Comparison of ENCODE assay signal across 19 cellular contexts in the genomic region with DNA sequence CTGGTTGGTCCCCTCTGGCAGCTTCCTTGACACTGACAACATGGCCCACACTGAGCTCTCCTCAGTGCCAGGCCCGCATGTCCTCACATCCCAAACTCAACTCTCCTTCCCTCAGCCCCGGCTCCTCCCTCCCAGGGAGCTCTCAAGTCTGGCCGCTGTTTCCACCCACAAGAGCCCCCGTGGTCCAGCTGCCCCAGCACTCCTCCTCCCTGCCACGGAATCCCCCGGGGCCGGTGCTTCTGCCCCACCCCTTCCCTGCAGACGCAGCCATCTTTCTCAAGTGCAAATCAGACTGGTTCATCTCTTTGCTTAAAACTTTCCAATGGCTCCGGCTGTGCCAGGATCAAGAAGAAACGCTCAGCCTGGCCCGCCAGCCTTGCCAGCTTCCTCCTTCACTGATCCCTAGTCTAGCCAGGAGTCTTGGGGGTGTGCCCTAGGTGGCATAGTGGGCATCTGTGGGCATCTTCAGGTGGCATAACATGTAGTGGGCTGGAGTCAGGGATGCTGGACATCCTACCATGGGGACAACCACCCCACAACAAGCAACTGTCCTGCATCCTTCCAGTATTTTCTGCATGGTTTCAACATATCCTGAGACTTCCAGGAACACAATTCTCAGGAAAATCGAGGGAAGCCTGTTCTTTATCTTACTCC. TPM values are rescaled to one million over a fixed set of nuclear protein-coding genes. Genes with fewer than 3 reads are reported as not detected.
DNase-seq lines count a peak whose midpoint lies in the region; ATAC-seq, FAIRE-seq and TF ChIP-seq lines count a peak whose summit lies in the region.
"Had no signal": no experiment of that assay in that cellular context is flagged by ENCODE, and none has a peak within 500 bp of the region (broad histone marks: within the 10 kb centered on the region; RNA-seq: fewer than 3 reads in every experiment).

No MANE protein-coding gene starts in this region.

- H3K4me1 ChIP-seq in liver (ENCODE audit: control insufficient read depth in 4 of 4, insufficient read depth in 4 of 4, low read length in 3 of 4): peaks cover 5 to 45% (median 37%) of the 10 kb centered on the region in 4 donors
- peaks cover 28% of the 10 kb centered on the region for H3K4me1 ChIP-seq in HepG2 (ENCODE audit: insufficient read depth, low read length)
- H3K4me1 ChIP-seq in esophagus squamous epithelium: peaks cover 4 to 44% (median 11%) of the 10 kb centered on the region in 3 donors
- peaks cover 27 to 36% of the 10 kb centered on the region in 2 donors for H3K4me1 ChIP-seq in gastrocnemius medialis

- CTCF ChIA-PET in HepG2 (lab: Yijun Ruan, JAX; ENCODE audit: low intra/inter-chr PET ratio, low total read pairs): no interaction called here
- CTCF ChIA-PET in activated CD8-positive, alpha-beta T cell treated with anti-CD3 and anti-CD28 coated beads, Interleukin-2, amount 10 ng/mL, durations not matched to agents 7 days and 5 days (lab: Charles Lee): no interaction called here

- peak overlapping the region; percentile 84 to 94 for H3K27ac ChIP-seq in liver (ENCODE audit: low read depth in 1 of 2, low read length in 2 of 2)
- no peak overlapping the region for H3K27ac ChIP-seq in HepG2 (ENCODE audit: extremely low read length, insufficient read depth, low read length)
- peak overlapping the region; percentile 42 to 72 (median 48) for H3K27ac ChIP-seq in esophagus squamous epithelium
- peak overlapping the region; percentile 84 to 96 (median 89) for H3K27ac ChIP-seq in gastrocnemius medialis
- H3K27ac ChIP-seq: A549 had no signal

- intact Hi-C loops in HepG2 (cut with micrococcal nuclease; ENCODE audit: unreplicated experiment): no loop called here
- intact Hi-C loops in esophagus squamous epithelium (cut with DNase I): no loop called here
- intact Hi-C loops in gastrocnemius medialis (cut with DNase I; ENCODE audit: low total_unique reads): loop anchor here (1.0 to 2.0 kb wide), 2 partner anchors 31 to 51 kb away; a partner anchor contains a TSS

- H3K9ac ChIP-seq in liver (ENCODE audit: low read depth in 1 of 2, low read length in 2 of 2) (no peak overlapping the region), HepG2 (ENCODE audit: insufficient read depth, low read depth, low read length) (no peak overlapping the region)

- H3K36me3 Mint-ChIP-seq in activated CD8-positive, alpha-beta T cell treated with anti-CD3 and anti-CD28 coated beads, Interleukin-2, amount 10 ng/mL, durations not matched to agents 7 days and 5 days (ENCODE audit: low read depth): peaks cover 46% of the 10 kb centered on the region

- no peaks in the 10 kb centered on the region for H3K4me1 Mint-ChIP-seq in activated CD8-positive, alpha-beta T cell treated with anti-CD3 and anti-CD28 coated beads, Interleukin-2, amount 10 ng/mL, durations not matched to agents 7 days and 5 days (ENCODE audit: low read depth)
- H3K4me1 Mint-ChIP-seq: CD8-positive, alpha-beta memory T cell had no signal

- no peaks in the 10 kb centered on the region for H3K27me3 Mint-ChIP-seq in activated CD8-positive, alpha-beta T cell treated with anti-CD3 and anti-CD28 coated beads, Interleukin-2, amount 10 ng/mL, durations not matched to agents 7 days and 5 days (ENCODE audit: low read depth)
- H3K27me3 Mint-ChIP-seq: CD8-positive, alpha-beta memory T cell had no signal

- H3K36me3 ChIP-seq in liver (ENCODE audit: control insufficient read depth in 4 of 4, insufficient read depth in 3 of 4, low read depth in 1 of 4, low read length in 3 of 4) (peaks cover 12 to 40% (median 19%) of the 10 kb centered on the region in 4 donors), HepG2 (replicated peaks in 1 of 2; ENCODE audit: control insufficient read depth in 1 of 2, insufficient read depth in 2 of 2, low read length in 2 of 2) (peaks cover 18 to 45% of the 10 kb centered on the region in 2 experiments), esophagus squamous epithelium (peaks cover 41 to 100% (median 61%) of the 10 kb centered on the region in 3 donors), gastrocnemius medialis (peaks cover 0 to 65% of the 10 kb centered on the region in 2 donors)

- no peak for TF ChIP-seq CTCF in liver (IDR thresholded peaks at IDR 0.05; ENCODE audit: low read depth, low read length, missing input control)
- no peak for TF ChIP-seq CTCF in HepG2 (CRISPR knock-in tag; IDR thresholded peaks at IDR 0.05)
- TF ChIP-seq CTCF in esophagus squamous epithelium (IDR thresholded peaks at IDR 0.05): no peak
- TF ChIP-seq CTCF in gastrocnemius medialis (IDR thresholded peaks at IDR 0.05 in 4 of 5, conservative IDR thresholded peaks at IDR 0.05 in 1 of 5): no peak

- no peak overlapping the region for H3K4me2 ChIP-seq in HepG2 (ENCODE audit: low read depth, low read length)
- H3K4me2 ChIP-seq: A549 had no signal

- no peak overlapping the region for H2AFZ ChIP-seq in HepG2 (ENCODE audit: low read length)

- H3K9me3 Mint-ChIP-seq in activated CD8-positive, alpha-beta T cell treated with anti-CD3 and anti-CD28 coated beads, Interleukin-2, amount 10 ng/mL, durations not matched to agents 7 days and 5 days (ENCODE audit: insufficient read depth): no peaks in the 10 kb centered on the region
- H3K9me3 Mint-ChIP-seq: CD8-positive, alpha-beta memory T cell had no signal

- FAIRE-seq in HepG2 (lab: Jason Lieb, UNC): no peak
- FAIRE-seq: A549 had no signal

- POLR2A ChIA-PET in HepG2 (lab: Yijun Ruan, JAX): no interaction called here
- POLR2A ChIA-PET in activated CD8-positive, alpha-beta T cell treated with anti-CD3 and anti-CD28 coated beads, Interleukin-2, amount 10 ng/mL, durations not matched to agents 7 days and 5 days (lab: Charles Lee): no interaction called here

- no peaks in the 10 kb centered on the region for H3K9me3 ChIP-seq in liver (ENCODE audit: control insufficient read depth in 4 of 4, low read length in 3 of 4)
- H3K9me3 ChIP-seq in HepG2 (ENCODE audit: low read length): no peaks in the 10 kb centered on the region
- H3K9me3 ChIP-seq in esophagus squamous epithelium: no peaks in the 10 kb centered on the region
- H3K9me3 ChIP-seq in gastrocnemius medialis: no peaks in the 10 kb centered on the region
- H3K9me3 ChIP-seq: A549 had no signal

- H3K79me2 ChIP-seq in HepG2 (ENCODE audit: insufficient read depth, low read length): no peaks in the 10 kb centered on the region

- no peak for TF ChIP-seq RAD21 in liver (IDR thresholded peaks at IDR 0.05)
- TF ChIP-seq RAD21 in HepG2 (CRISPR knock-in tag; IDR thresholded peaks at IDR 0.05): no peak

- H3K4me3 ChIP-seq in liver (ENCODE audit: low read depth in 1 of 3, low read length in 3 of 3): no peak overlapping the region
- H3K4me3 ChIP-seq in HepG2 (replicated peaks in 1 of 3; ENCODE audit: insufficient read depth in 1 of 3, low read depth in 2 of 3, low read length in 3 of 3): no peak overlapping the region
- H3K4me3 ChIP-seq in esophagus squamous epithelium: no peak overlapping the region
- H3K4me3 ChIP-seq in gastrocnemius medialis: no peak overlapping the region
- H3K4me3 ChIP-seq: A549 had no signal

- WGBS in liver: 91% methylated on average over 12 of the region's 12 CpGs
- 96% methylated on average over 12 of the region's 12 CpGs for WGBS in HepG2 (ENCODE audit: low lambda C conversion rate)
- 52 to 57% methylated on average over 9 of the region's 12 CpGs for WGBS in esophagus squamous epithelium, 2 donors

- BruUV-seq in HepG2 (replicated peaks; lab: Mats Ljungman, UMichigan): no TSS peak

- DNase-seq in HepG2 (ENCODE audit: low spot score): no peak
- no peak for DNase-seq in esophagus squamous epithelium (lab: John Stamatoyannopoulos, UW)
- DNase-seq in gastrocnemius medialis: peak in 1 of 2 donors; percentile 40
- no peak for DNase-seq in HuH-7.5 (ENCODE audit: low spot score)
- DNase-seq in AG08395 (ENCODE audit: low spot score): no peak
- no peak for DNase-seq in activated CD8-positive, alpha-beta T cell treated with anti-CD3 and anti-CD28 coated beads, Interleukin-2, amount 10 ng/mL, durations not matched to agents 7 days and 5 days
- DNase-seq: CD8-positive, alpha-beta memory T cell; IMR-90; Kasumi-1; NCI-H1105 treated with DMSO at 0.1 percent for 48 hours; NCI-H187 treated with DMSO at 0.1 percent for 48 hours; NCI-H446; NCI-H774; SIG-M5 had no signal

- no peaks in the 10 kb centered on the region for H4K20me1 ChIP-seq in HepG2 (ENCODE audit: insufficient read depth, low read length)

- TF ChIP-seq POLR2A in HepG2 (IDR thresholded peaks at IDR 0.05; ENCODE audit: insufficient read depth in 1 of 2, low read depth in 2 of 2, low read length in 2 of 2): no peak
- TF ChIP-seq POLR2A in esophagus squamous epithelium (IDR thresholded peaks at IDR 0.05): no peak
- no peak for TF ChIP-seq POLR2A in gastrocnemius medialis (IDR thresholded peaks at IDR 0.05)

- no peaks in the 10 kb centered on the region for H3K27me3 ChIP-seq in liver (ENCODE audit: control insufficient read depth in 4 of 4, insufficient read depth in 4 of 4, low read length in 3 of 4)
- H3K27me3 ChIP-seq in HepG2 (ENCODE audit: control insufficient read depth in 1 of 2, insufficient read depth in 2 of 2, low read length in 2 of 2): no peaks in the 10 kb centered on the region
- H3K27me3 ChIP-seq in esophagus squamous epithelium: no peaks in the 10 kb centered on the region
- no peaks in the 10 kb centered on the region for H3K27me3 ChIP-seq in gastrocnemius medialis

- in situ Hi-C loops in HepG2 (cut with HindIII; ENCODE audit: extremely low pct_ligation_motif_present, low pct_unique_long_range_greater_than_20kb) (no loop called here), gastrocnemius medialis (cut with MboI; ENCODE audit: low sequenced_read_pairs in 4 of 4) (no loop called here)

- H3K27ac Mint-ChIP-seq in activated CD8-positive, alpha-beta T cell treated with anti-CD3 and anti-CD28 coated beads, Interleukin-2, amount 10 ng/mL, durations not matched to agents 7 days and 5 days: no peak overlapping the region

- TF ChIP-seq EP300 in HepG2 (IDR thresholded peaks at IDR 0.05; ENCODE audit: low read depth in 2 of 2, low read length in 2 of 2) (no peak), HepG2 (CRISPR knock-in tag; IDR thresholded peaks at IDR 0.05; ENCODE audit: borderline replicate concordance) (no peak)

- no peak overlapping the region for H3K4me3 Mint-ChIP-seq in activated CD8-positive, alpha-beta T cell treated with anti-CD3 and anti-CD28 coated beads, Interleukin-2, amount 10 ng/mL, durations not matched to agents 7 days and 5 days
- H3K4me3 Mint-ChIP-seq: CD8-positive, alpha-beta memory T cell had no signal

- ATAC-seq in HepG2 (no peak), gastrocnemius medialis (peak; percentile 3 to 19), GM21367 (IDR thresholded peaks at IDR 0.05; ENCODE audit: unreplicated experiment) (no peak)
- ATAC-seq in activated CD8-positive, alpha-beta T cell treated with anti-CD3 and anti-CD28 coated beads, Interleukin-2, amount 10 ng/mL, durations not matched to agents 7 days and 5 days: no peak
- ATAC-seq: A549, Panc1 had no signal

RNA-seq across cellular contexts. Expression of a gene that starts 22.3 kb away (rescaled TPM):
- total RNA-seq in liver: under 1 TPM; 0.75 to 0.79 TPM
- under 1 TPM; 0.10 to 0.20 TPM for polyA plus RNA-seq in liver
- total RNA-seq in HepG2 (2016; rRNA removed; fragmentation: Illumina TruSeq; extraction: Trizol): 0.22 TPM in 1 of 2 replicates, not detected in the other
- not detected in 2 replicates for total RNA-seq in HepG2 (2016; cell fraction: cytosol; rRNA removed; fragmentation: Illumina TruSeq; extraction: Trizol; ENCODE audit: low read depth)
- total RNA-seq in HepG2 (2016; cell fraction: insoluble cytoplasmic fraction; rRNA removed; fragmentation: Illumina TruSeq; extraction: Trizol): not detected in 2 replicates
- total RNA-seq in HepG2 (2016; cell fraction: membrane; rRNA removed; fragmentation: Illumina TruSeq; extraction: Trizol): not detected in 2 replicates
- total RNA-seq in HepG2 (2016; cell fraction: nucleus; rRNA removed; fragmentation: Illumina TruSeq; extraction: Trizol): not detected in 2 replicates
- 0.05 and 0.08 TPM in 2 replicates for polyA plus RNA-seq in HepG2 (2011; rRNA removed)
- polyA plus RNA-seq in HepG2 (2011; cell fraction: cytosol; rRNA removed): 0.08 and 0.17 TPM in 2 replicates
- 0.40 and 1.6 TPM in 2 replicates for polyA plus RNA-seq in HepG2 (2011; cell fraction: nucleus; rRNA removed)
- not detected in 2 replicates for polyA plus RNA-seq in HepG2 (2012)
- polyA plus RNA-seq in HepG2 (2016; cell fraction: cytosol; fragmentation: Illumina TruSeq; extraction: Trizol; ENCODE audit: low read depth): not detected in 2 replicates
- not detected in 2 replicates for polyA plus RNA-seq in HepG2 (2016; cell fraction: insoluble cytoplasmic fraction; fragmentation: Illumina TruSeq; extraction: Trizol; ENCODE audit: low read depth)
- not detected in 2 replicates for polyA plus RNA-seq in HepG2 (2016; cell fraction: membrane; fragmentation: Illumina TruSeq; extraction: Trizol; ENCODE audit: low read depth)
- 1.5 TPM in 1 of 2 replicates, not detected in the other for polyA plus RNA-seq in HepG2 (2016; cell fraction: nucleus; fragmentation: Illumina TruSeq; extraction: Trizol; ENCODE audit: insufficient read depth, low read depth)
- polyA minus RNA-seq in HepG2 (2011; rRNA and poly(A)+ RNA removed; ENCODE audit: low replicate concordance): 0.09 TPM in 1 of 2 replicates, not detected in the other
- polyA minus RNA-seq in HepG2 (2011; cell fraction: cytosol; rRNA and poly(A)+ RNA removed): not detected in 2 replicates
- not detected in 2 replicates for polyA minus RNA-seq in HepG2 (2011; cell fraction: nucleus; rRNA and poly(A)+ RNA removed)
- total RNA-seq in esophagus squamous epithelium: 1 to 10 TPM in 1 of 4 donors, under 1 TPM in 2, not detected in 1; 0.38 to 3.5 (median 0.75) TPM
- 1 to 10 TPM in 1 of 4 donors, under 1 TPM in 1, not detected in 2; 0.13 to 1.2 TPM for total RNA-seq in gastrocnemius medialis
- 1 to 10 TPM; 1.4 to 1.6 TPM for total RNA-seq in activated CD8-positive, alpha-beta T cell treated with anti-CD3 and anti-CD28 coated beads, Interleukin-2, amount 10 ng/mL, durations not matched to agents 7 days and 5 days
- total RNA-seq: CD8-positive, alpha-beta memory T cell; H4; IMR-90 had no signal
- polyA plus RNA-seq: CD8-positive, alpha-beta memory T cell had no signal

RNA-seq across cellular contexts. Expression of a gene that starts 31.3 kb away (rescaled TPM):
- total RNA-seq in liver (10 to 100 TPM in 1 of 2 donors, 1 to 10 TPM in 1; 6.6 to 11.4 TPM), HepG2 (2016; rRNA removed; fragmentation: Illumina TruSeq; extraction: Trizol) (2.6 and 3.3 TPM in 2 replicates), esophagus squamous epithelium (10 to 100 TPM; 26.9 to 52.1 (median 36.9) TPM), gastrocnemius medialis (10 to 100 TPM in 1 of 4 donors, 1 to 10 TPM in 3; 4.8 to 23.0 (median 6.6) TPM)
- polyA plus RNA-seq in liver (10 to 100 TPM in 1 of 2 donors, 1 to 10 TPM in 1; 4.0 to 11.2 TPM), HepG2 (2011; rRNA removed) (1.8 and 2.2 TPM in 2 replicates)
- 3.1 TPM in 2 replicates for total RNA-seq in HepG2 (2016; cell fraction: cytosol; rRNA removed; fragmentation: Illumina TruSeq; extraction: Trizol; ENCODE audit: low read depth)
- 1.9 and 3.4 TPM in 2 replicates for total RNA-seq in HepG2 (2016; cell fraction: insoluble cytoplasmic fraction; rRNA removed; fragmentation: Illumina TruSeq; extraction: Trizol)
- total RNA-seq in HepG2 (2016; cell fraction: membrane; rRNA removed; fragmentation: Illumina TruSeq; extraction: Trizol): 6.6 and 6.7 TPM in 2 replicates
- 2.1 and 2.7 TPM in 2 replicates for total RNA-seq in HepG2 (2016; cell fraction: nucleus; rRNA removed; fragmentation: Illumina TruSeq; extraction: Trizol)
- 1.8 and 3.2 TPM in 2 replicates for polyA plus RNA-seq in HepG2 (2011; cell fraction: cytosol; rRNA removed)
- 6.0 and 8.0 TPM in 2 replicates for polyA plus RNA-seq in HepG2 (2011; cell fraction: nucleus; rRNA removed)
- polyA plus RNA-seq in HepG2 (2012): 0.98 and 1.3 TPM in 2 replicates
- 4.1 and 4.7 TPM in 2 replicates for polyA plus RNA-seq in HepG2 (2016; cell fraction: cytosol; fragmentation: Illumina TruSeq; extraction: Trizol; ENCODE audit: low read depth)
- 3.4 and 4.4 TPM in 2 replicates for polyA plus RNA-seq in HepG2 (2016; cell fraction: insoluble cytoplasmic fraction; fragmentation: Illumina TruSeq; extraction: Trizol; ENCODE audit: low read depth)
- polyA plus RNA-seq in HepG2 (2016; cell fraction: membrane; fragmentation: Illumina TruSeq; extraction: Trizol; ENCODE audit: low read depth): 7.9 and 8.8 TPM in 2 replicates
- 5.9 and 7.0 TPM in 2 replicates for polyA plus RNA-seq in HepG2 (2016; cell fraction: nucleus; fragmentation: Illumina TruSeq; extraction: Trizol; ENCODE audit: insufficient read depth, low read depth)
- polyA minus RNA-seq in HepG2 (2011; rRNA and poly(A)+ RNA removed; ENCODE audit: low replicate concordance): 2.7 and 10.4 TPM in 2 replicates
- polyA minus RNA-seq in HepG2 (2011; cell fraction: cytosol; rRNA and poly(A)+ RNA removed): 1.5 and 1.6 TPM in 2 replicates
- polyA minus RNA-seq in HepG2 (2011; cell fraction: nucleus; rRNA and poly(A)+ RNA removed): 1.9 and 3.5 TPM in 2 replicates
- total RNA-seq in activated CD8-positive, alpha-beta T cell treated with anti-CD3 and anti-CD28 coated beads, Interleukin-2, amount 10 ng/mL, durations not matched to agents 7 days and 5 days: 10 to 100 TPM; 10.9 to 11.4 TPM

RNA-seq across cellular contexts. Expression of a gene that starts 50.6 kb away (rescaled TPM):
- total RNA-seq in liver: 10 to 100 TPM; 54.9 to 63.4 TPM
- 10 to 100 TPM; 17.6 to 33.0 TPM for polyA plus RNA-seq in liver
- total RNA-seq in HepG2 (2016; rRNA removed; fragmentation: Illumina TruSeq; extraction: Trizol): 28.9 and 29.7 TPM in 2 replicates
- 5.7 and 5.9 TPM in 2 replicates for total RNA-seq in HepG2 (2016; cell fraction: cytosol; rRNA removed; fragmentation: Illumina TruSeq; extraction: Trizol; ENCODE audit: low read depth)
- total RNA-seq in HepG2 (2016; cell fraction: insoluble cytoplasmic fraction; rRNA removed; fragmentation: Illumina TruSeq; extraction: Trizol): 26.4 and 28.8 TPM in 2 replicates
- 13.5 and 15.5 TPM in 2 replicates for total RNA-seq in HepG2 (2016; cell fraction: membrane; rRNA removed; fragmentation: Illumina TruSeq; extraction: Trizol)
- total RNA-seq in HepG2 (2016; cell fraction: nucleus; rRNA removed; fragmentation: Illumina TruSeq; extraction: Trizol): 18.1 and 19.1 TPM in 2 replicates
- polyA plus RNA-seq in HepG2 (2011; rRNA removed): 26.0 and 26.6 TPM in 2 replicates
- 16.8 and 22.0 TPM in 2 replicates for polyA plus RNA-seq in HepG2 (2011; cell fraction: cytosol; rRNA removed)
- 34.0 and 38.2 TPM in 2 replicates for polyA plus RNA-seq in HepG2 (2011; cell fraction: nucleus; rRNA removed)
- 20.3 and 22.7 TPM in 2 replicates for polyA plus RNA-seq in HepG2 (2012)
- polyA plus RNA-seq in HepG2 (2016; cell fraction: cytosol; fragmentation: Illumina TruSeq; extraction: Trizol; ENCODE audit: low read depth): 4.3 and 4.6 TPM in 2 replicates
- polyA plus RNA-seq in HepG2 (2016; cell fraction: insoluble cytoplasmic fraction; fragmentation: Illumina TruSeq; extraction: Trizol; ENCODE audit: low read depth): 22.1 and 30.0 TPM in 2 replicates
- polyA plus RNA-seq in HepG2 (2016; cell fraction: membrane; fragmentation: Illumina TruSeq; extraction: Trizol; ENCODE audit: low read depth): 9.7 and 10.4 TPM in 2 replicates
- 30.2 and 32.6 TPM in 2 replicates for polyA plus RNA-seq in HepG2 (2016; cell fraction: nucleus; fragmentation: Illumina TruSeq; extraction: Trizol; ENCODE audit: insufficient read depth, low read depth)
- polyA minus RNA-seq in HepG2 (2011; rRNA and poly(A)+ RNA removed; ENCODE audit: low replicate concordance): 92.9 and 98.5 TPM in 2 replicates
- 32.7 and 33.4 TPM in 2 replicates for polyA minus RNA-seq in HepG2 (2011; cell fraction: cytosol; rRNA and poly(A)+ RNA removed)
- 19.2 and 21.4 TPM in 2 replicates for polyA minus RNA-seq in HepG2 (2011; cell fraction: nucleus; rRNA and poly(A)+ RNA removed)
- total RNA-seq in esophagus squamous epithelium: 100 to 1,000 TPM in 2 of 4 donors, 10 to 100 TPM in 2; 63.5 to 144 (median 95.4) TPM
- 10 to 100 TPM; 26.5 to 44.6 (median 37.3) TPM for total RNA-seq in gastrocnemius medialis
- total RNA-seq in activated CD8-positive, alpha-beta T cell treated with anti-CD3 and anti-CD28 coated beads, Interleukin-2, amount 10 ng/mL, durations not matched to agents 7 days and 5 days: 10 to 100 TPM; 77.7 to 84.7 TPM

Comparison
In these comparisons a context has a peak if more than half of its experiments do, and no peak if none do; other contexts are left out.
1. ATAC-seq: peak in gastrocnemius medialis (2 of 2); none in HepG2 (single experiment), GM21367 (single experiment) and activated CD8-positive, alpha-beta T cell treated with anti-CD3 and anti-CD28 coated beads, Interleukin-2, amount 10 ng/mL, durations not matched to agents 7 days and 5 days (single experiment).